1 cellular context compared by ENCODE assay signal in the genomic region with DNA sequence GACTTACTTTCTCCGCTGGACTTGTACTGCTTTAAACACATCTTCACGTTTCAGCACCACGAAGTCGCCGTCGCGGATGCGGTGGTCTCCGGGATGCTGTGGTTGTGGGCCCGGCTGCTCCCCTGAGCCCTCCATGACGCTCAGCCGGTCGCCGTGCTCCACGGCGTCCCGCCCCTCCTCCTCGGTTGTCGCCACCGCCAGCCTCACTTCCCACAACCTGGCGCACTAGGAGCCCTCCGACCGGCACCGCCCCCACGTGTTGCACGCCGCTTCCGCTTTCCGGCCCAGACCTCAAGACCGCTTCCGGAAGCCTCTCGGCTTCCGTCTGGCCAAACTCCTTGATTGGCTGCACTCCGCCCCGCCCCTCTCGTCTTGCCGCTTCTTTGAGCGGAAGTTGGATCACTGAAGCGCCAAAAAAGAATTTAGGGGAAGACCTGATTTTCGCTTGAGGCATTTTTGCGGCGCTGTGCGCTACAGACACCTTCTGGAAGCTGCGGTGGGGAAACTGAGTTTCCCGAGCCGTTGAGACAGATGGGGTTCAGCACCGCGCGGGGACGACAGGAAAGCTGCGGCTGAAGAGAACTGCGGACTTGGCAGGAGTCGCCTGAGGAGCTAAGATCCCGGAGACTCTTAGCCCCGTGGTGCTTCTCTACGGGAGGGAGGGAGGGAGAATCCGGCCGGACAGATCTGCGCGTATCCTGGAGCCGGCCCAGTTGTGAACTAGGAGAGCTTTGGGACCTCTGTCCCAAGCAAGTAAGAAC.
A peak's percentile ranks its signal among the peaks of the same experiment; 100 is the strongest.
TF ChIP-seq lines count a peak whose summit lies in the region.

A gene (plus strand): TSS at position 382 of the 761 bp plus-strand sequence. CDS start 1,364 bp downstream, outside the sequence.
A gene with protein sequence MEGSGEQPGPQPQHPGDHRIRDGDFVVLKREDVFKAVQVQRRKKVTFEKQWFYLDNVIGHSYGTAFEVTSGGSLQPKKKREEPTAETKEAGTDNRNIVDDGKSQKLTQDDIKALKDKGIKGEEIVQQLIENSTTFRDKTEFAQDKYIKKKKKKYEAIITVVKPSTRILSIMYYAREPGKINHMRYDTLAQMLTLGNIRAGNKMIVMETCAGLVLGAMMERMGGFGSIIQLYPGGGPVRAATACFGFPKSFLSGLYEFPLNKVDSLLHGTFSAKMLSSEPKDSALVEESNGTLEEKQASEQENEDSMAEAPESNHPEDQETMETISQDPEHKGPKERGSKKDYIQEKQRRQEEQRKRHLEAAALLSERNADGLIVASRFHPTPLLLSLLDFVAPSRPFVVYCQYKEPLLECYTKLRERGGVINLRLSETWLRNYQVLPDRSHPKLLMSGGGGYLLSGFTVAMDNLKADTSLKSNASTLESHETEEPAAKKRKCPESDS (minus strand): TSS at position 263 of the 761 bp plus-strand sequence. CDS start 128 bp downstream, at position 135.

TF ChIP-seq in K562, 482 proteins besides CTCF, POLR2A, EP300 and RAD21 (continued from another document and continues in another):
- TF ChIP-seq, protein P1, sequence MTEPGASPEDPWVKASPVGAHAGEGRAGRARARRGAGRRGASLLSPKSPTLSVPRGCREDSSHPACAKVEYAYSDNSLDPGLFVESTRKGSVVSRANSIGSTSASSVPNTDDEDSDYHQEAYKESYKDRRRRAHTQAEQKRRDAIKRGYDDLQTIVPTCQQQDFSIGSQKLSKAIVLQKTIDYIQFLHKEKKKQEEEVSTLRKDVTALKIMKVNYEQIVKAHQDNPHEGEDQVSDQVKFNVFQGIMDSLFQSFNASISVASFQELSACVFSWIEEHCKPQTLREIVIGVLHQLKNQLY (CRISPR knock-in tag; conservative IDR thresholded peaks at IDR 0.05), result no peak
- peak; percentile 69 for TF ChIP-seq ATF7 (IDR thresholded peaks at IDR 0.05)
- TF ChIP-seq, protein P2, sequence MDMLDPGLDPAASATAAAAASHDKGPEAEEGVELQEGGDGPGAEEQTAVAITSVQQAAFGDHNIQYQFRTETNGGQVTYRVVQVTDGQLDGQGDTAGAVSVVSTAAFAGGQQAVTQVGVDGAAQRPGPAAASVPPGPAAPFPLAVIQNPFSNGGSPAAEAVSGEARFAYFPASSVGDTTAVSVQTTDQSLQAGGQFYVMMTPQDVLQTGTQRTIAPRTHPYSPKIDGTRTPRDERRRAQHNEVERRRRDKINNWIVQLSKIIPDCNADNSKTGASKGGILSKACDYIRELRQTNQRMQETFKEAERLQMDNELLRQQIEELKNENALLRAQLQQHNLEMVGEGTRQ (CRISPR knock-in tag; IDR thresholded peaks at IDR 0.05), result peak; percentile 84
- TF ChIP-seq FOXK2 (conservative IDR thresholded peaks at IDR 0.05 in 1 of 2, IDR thresholded peaks at IDR 0.05 in 1 of 2; ENCODE audit: low read depth in 2 of 2), result peak in 1 of 2 experiments; percentile 55; a peak in 1 of 4 replicates
- TF ChIP-seq GABPB1 (CRISPR knock-in tag; IDR thresholded peaks at IDR 0.05), result peak; percentile 94
- TF ChIP-seq TRIM28 (IDR thresholded peaks at IDR 0.05), result no peak
- no peak; the same call in 1 of the 2 replicates for TF ChIP-seq CBFA2T2 (conservative IDR thresholded peaks at IDR 0.05)
- no peak for TF ChIP-seq SNIP1 (IDR thresholded peaks at IDR 0.05; ENCODE audit: low read depth)
- TF ChIP-seq XRCC5 (IDR thresholded peaks at IDR 0.05; ENCODE audit: low read depth, low read length), result peak; percentile 12; the same call in 1 of the 2 replicates
- TF ChIP-seq ZNF436 (CRISPR knock-in tag; IDR thresholded peaks at IDR 0.05), result no peak
- TF ChIP-seq ZNF766 (CRISPR knock-in tag; conservative IDR thresholded peaks at IDR 0.05), result no peak
- peak; percentile 72 for TF ChIP-seq CXXC5 (CRISPR knock-in tag; IDR thresholded peaks at IDR 0.05)
- no peak for TF ChIP-seq KDM2B (CRISPR knock-in tag; IDR thresholded peaks at IDR 0.05)
- no peak for TF ChIP-seq YBX1 (IDR thresholded peaks at IDR 0.05)
- no peak for TF ChIP-seq RBM22 (IDR thresholded peaks at IDR 0.05; ENCODE audit: low read depth, low read length, poor library complexity, severe bottlenecking)
- TF ChIP-seq RBM34 (IDR thresholded peaks at IDR 0.05; ENCODE audit: borderline replicate concordance, insufficient read depth, low read length), result no peak
- no peak for TF ChIP-seq PHTF2 (CRISPR knock-in tag; IDR thresholded peaks at IDR 0.05)
- TF ChIP-seq, protein P3, sequence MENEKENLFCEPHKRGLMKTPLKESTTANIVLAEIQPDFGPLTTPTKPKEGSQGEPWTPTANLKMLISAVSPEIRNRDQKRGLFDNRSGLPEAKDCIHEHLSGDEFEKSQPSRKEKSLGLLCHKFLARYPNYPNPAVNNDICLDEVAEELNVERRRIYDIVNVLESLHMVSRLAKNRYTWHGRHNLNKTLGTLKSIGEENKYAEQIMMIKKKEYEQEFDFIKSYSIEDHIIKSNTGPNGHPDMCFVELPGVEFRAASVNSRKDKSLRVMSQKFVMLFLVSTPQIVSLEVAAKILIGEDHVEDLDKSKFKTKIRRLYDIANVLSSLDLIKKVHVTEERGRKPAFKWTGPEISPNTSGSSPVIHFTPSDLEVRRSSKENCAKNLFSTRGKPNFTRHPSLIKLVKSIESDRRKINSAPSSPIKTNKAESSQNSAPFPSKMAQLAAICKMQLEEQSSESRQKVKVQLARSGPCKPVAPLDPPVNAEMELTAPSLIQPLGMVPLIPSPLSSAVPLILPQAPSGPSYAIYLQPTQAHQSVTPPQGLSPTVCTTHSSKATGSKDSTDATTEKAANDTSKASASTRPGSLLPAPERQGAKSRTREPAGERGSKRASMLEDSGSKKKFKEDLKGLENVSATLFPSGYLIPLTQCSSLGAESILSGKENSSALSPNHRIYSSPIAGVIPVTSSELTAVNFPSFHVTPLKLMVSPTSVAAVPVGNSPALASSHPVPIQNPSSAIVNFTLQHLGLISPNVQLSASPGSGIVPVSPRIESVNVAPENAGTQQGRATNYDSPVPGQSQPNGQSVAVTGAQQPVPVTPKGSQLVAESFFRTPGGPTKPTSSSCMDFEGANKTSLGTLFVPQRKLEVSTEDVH (IDR thresholded peaks at IDR 0.05; ENCODE audit: low read depth, partially characterized antibody), result peak; percentile 95
- TF ChIP-seq, protein P4, sequence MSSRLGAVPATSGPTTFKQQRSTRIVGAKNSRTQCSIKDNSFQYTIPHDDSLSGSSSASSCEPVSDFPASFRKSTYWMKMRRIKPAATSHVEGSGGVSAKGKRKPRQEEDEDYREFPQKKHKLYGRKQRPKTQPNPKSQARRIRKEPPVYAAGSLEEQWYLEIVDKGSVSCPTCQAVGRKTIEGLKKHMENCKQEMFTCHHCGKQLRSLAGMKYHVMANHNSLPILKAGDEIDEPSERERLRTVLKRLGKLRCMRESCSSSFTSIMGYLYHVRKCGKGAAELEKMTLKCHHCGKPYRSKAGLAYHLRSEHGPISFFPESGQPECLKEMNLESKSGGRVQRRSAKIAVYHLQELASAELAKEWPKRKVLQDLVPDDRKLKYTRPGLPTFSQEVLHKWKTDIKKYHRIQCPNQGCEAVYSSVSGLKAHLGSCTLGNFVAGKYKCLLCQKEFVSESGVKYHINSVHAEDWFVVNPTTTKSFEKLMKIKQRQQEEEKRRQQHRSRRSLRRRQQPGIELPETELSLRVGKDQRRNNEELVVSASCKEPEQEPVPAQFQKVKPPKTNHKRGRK (tag; IDR thresholded peaks at IDR 0.05), result no peak
- peak in 1 of 3 experiments; percentile 32 for TF ChIP-seq YY1 (IDR thresholded peaks at IDR 0.05; ENCODE audit: borderline replicate concordance in 1 of 3, control insufficient read depth in 1 of 3, extremely low read depth in 1 of 3, insufficient read depth in 3 of 3, insufficient read length in 1 of 3, insufficient replicate concordance in 2 of 3, low read depth in 1 of 3, low read length in 2 of 3)
- TF ChIP-seq, protein P5, sequence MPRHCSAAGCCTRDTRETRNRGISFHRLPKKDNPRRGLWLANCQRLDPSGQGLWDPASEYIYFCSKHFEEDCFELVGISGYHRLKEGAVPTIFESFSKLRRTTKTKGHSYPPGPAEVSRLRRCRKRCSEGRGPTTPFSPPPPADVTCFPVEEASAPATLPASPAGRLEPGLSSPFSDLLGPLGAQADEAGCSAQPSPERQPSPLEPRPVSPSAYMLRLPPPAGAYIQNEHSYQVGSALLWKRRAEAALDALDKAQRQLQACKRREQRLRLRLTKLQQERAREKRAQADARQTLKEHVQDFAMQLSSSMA (CRISPR knock-in tag; IDR thresholded peaks at IDR 0.05), result no peak
- TF ChIP-seq KLF1 (tag; IDR thresholded peaks at IDR 0.05), result no peak
- peak; percentile 81 for TF ChIP-seq NFYB (IDR thresholded peaks at IDR 0.05; ENCODE audit: extremely low read depth, insufficient read length)
- TF ChIP-seq TEAD1 (CRISPR knock-in tag; IDR thresholded peaks at IDR 0.05), result peak in 1 of 2 experiments; percentile 61; a peak in 1 of 4 replicates
- TF ChIP-seq, protein P6, sequence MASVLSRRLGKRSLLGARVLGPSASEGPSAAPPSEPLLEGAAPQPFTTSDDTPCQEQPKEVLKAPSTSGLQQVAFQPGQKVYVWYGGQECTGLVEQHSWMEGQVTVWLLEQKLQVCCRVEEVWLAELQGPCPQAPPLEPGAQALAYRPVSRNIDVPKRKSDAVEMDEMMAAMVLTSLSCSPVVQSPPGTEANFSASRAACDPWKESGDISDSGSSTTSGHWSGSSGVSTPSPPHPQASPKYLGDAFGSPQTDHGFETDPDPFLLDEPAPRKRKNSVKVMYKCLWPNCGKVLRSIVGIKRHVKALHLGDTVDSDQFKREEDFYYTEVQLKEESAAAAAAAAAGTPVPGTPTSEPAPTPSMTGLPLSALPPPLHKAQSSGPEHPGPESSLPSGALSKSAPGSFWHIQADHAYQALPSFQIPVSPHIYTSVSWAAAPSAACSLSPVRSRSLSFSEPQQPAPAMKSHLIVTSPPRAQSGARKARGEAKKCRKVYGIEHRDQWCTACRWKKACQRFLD (CRISPR knock-in tag; IDR thresholded peaks at IDR 0.05), result peak; percentile 89
- no peak for TF ChIP-seq PTRF (tag; IDR thresholded peaks at IDR 0.05)
- TF ChIP-seq, protein P7, sequence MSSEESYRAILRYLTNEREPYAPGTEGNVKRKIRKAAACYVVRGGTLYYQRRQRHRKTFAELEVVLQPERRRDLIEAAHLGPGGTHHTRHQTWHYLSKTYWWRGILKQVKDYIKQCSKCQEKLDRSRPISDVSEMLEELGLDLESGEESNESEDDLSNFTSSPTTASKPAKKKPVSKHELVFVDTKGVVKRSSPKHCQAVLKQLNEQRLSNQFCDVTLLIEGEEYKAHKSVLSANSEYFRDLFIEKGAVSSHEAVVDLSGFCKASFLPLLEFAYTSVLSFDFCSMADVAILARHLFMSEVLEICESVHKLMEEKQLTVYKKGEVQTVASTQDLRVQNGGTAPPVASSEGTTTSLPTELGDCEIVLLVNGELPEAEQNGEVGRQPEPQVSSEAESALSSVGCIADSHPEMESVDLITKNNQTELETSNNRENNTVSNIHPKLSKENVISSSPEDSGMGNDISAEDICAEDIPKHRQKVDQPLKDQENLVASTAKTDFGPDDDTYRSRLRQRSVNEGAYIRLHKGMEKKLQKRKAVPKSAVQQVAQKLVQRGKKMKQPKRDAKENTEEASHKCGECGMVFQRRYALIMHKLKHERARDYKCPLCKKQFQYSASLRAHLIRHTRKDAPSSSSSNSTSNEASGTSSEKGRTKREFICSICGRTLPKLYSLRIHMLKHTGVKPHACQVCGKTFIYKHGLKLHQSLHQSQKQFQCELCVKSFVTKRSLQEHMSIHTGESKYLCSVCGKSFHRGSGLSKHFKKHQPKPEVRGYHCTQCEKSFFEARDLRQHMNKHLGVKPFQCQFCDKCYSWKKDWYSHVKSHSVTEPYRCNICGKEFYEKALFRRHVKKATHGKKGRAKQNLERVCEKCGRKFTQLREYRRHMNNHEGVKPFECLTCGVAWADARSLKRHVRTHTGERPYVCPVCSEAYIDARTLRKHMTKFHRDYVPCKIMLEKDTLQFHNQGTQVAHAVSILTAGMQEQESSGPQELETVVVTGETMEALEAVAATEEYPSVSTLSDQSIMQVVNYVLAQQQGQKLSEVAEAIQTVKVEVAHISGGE (CRISPR knock-in tag; IDR thresholded peaks at IDR 0.05), result peak in 1 of 3 experiments; percentile 79; a peak in 2 of 6 replicates
- peak in 1 of 2 experiments; percentile 69; a peak in 1 of 4 replicates for TF ChIP-seq SRF (CRISPR knock-in tag; IDR thresholded peaks at IDR 0.05)
- TF ChIP-seq RHOXF2B (CRISPR knock-in tag; conservative IDR thresholded peaks at IDR 0.05), result no peak
- TF ChIP-seq CREBBP (IDR thresholded peaks at IDR 0.05; ENCODE audit: low read depth, low read length), result no peak
- TF ChIP-seq ZNF263 (CRISPR knock-in tag; IDR thresholded peaks at IDR 0.05; ENCODE audit: borderline replicate concordance), result peak; percentile 99
- no peak for TF ChIP-seq ZBTB17 (CRISPR knock-in tag; IDR thresholded peaks at IDR 0.05)
- TF ChIP-seq U2AF2 (optimal IDR thresholded peaks at IDR 0.05; ENCODE audit: low read depth, low read length), result no peak
- no peak for TF ChIP-seq RCOR1 (IDR thresholded peaks at IDR 0.05; ENCODE audit: borderline replicate concordance in 1 of 2, low read depth in 2 of 2, low read length in 2 of 2)
- no peak for TF ChIP-seq ZNF124 (CRISPR knock-in tag; IDR thresholded peaks at IDR 0.05)
- TF ChIP-seq SIN3A (IDR thresholded peaks at IDR 0.05; ENCODE audit: borderline replicate concordance in 2 of 2, control insufficient read depth in 1 of 2, low read depth in 2 of 2, low read length in 2 of 2), result peak; percentile 87 to 94; a peak in 3 of 4 replicates
- TF ChIP-seq, protein P8, sequence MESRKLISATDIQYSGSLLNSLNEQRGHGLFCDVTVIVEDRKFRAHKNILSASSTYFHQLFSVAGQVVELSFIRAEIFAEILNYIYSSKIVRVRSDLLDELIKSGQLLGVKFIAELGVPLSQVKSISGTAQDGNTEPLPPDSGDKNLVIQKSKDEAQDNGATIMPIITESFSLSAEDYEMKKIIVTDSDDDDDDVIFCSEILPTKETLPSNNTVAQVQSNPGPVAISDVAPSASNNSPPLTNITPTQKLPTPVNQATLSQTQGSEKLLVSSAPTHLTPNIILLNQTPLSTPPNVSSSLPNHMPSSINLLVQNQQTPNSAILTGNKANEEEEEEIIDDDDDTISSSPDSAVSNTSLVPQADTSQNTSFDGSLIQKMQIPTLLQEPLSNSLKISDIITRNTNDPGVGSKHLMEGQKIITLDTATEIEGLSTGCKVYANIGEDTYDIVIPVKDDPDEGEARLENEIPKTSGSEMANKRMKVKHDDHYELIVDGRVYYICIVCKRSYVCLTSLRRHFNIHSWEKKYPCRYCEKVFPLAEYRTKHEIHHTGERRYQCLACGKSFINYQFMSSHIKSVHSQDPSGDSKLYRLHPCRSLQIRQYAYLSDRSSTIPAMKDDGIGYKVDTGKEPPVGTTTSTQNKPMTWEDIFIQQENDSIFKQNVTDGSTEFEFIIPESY (CRISPR knock-in tag; IDR thresholded peaks at IDR 0.05), result 0 out of 2 replicates have a peak, but pooled peaks have one; percentile 7
- peak; percentile 58; the same call in 1 of the 2 replicates for TF ChIP-seq CTBP1 (IDR thresholded peaks at IDR 0.05; ENCODE audit: borderline replicate concordance)
- TF ChIP-seq, protein P9, sequence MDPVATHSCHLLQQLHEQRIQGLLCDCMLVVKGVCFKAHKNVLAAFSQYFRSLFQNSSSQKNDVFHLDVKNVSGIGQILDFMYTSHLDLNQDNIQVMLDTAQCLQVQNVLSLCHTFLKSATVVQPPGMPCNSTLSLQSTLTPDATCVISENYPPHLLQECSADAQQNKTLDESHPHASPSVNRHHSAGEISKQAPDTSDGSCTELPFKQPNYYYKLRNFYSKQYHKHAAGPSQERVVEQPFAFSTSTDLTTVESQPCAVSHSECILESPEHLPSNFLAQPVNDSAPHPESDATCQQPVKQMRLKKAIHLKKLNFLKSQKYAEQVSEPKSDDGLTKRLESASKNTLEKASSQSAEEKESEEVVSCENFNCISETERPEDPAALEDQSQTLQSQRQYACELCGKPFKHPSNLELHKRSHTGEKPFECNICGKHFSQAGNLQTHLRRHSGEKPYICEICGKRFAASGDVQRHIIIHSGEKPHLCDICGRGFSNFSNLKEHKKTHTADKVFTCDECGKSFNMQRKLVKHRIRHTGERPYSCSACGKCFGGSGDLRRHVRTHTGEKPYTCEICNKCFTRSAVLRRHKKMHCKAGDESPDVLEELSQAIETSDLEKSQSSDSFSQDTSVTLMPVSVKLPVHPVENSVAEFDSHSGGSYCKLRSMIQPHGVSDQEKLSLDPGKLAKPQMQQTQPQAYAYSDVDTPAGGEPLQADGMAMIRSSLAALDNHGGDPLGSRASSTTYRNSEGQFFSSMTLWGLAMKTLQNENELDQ (CRISPR knock-in tag; IDR thresholded peaks at IDR 0.05; ENCODE audit: borderline replicate concordance), result no peak
